In the genomic region with DNA sequence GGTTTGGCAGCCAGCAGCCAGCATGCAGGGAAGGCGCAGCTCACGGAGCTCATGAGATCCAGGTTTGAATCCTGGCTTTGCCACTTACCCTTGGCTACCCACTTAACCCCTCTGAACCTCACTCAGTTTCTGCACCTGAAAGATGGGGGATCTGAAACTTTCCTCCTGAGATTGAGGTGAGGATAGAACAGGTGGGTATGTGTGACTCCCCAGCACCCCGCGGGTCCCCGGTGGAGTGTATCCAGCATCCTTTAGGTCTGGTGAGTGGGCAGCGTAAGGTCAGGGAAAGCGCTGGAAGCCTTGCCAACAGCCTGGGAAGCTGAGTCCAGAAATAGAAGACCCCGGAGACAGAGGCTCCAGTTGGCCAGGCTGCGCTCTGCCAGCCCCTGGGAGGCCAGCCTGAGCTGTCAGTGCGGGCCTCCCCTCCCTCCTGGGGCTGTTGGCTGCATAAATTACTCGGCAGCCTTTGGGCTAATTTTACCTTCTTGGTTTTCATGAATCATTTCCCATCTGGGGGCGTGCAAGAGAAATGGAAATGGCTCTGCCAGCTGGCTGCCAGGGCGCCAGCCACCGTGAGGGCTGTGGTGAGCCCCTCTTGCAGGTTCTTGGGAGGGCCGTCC, we compare ENCODE assay signal across 12 cellular contexts. TPM values are rescaled to one million over a fixed set of nuclear protein-coding genes. Genes with fewer than 3 reads are reported as not detected.
DNase-seq lines count a peak whose midpoint lies in the region; ATAC-seq and TF ChIP-seq lines count a peak whose summit lies in the region.
"Had no signal": no experiment of that assay in that cellular context is flagged by ENCODE, and none has a peak within 500 bp of the region (broad histone marks: within the 10 kb centered on the region; RNA-seq: fewer than 3 reads in every experiment).

No MANE protein-coding gene starts in this region.

- no peak overlapping the region for H3K27ac Mint-ChIP-seq in stimulated activated effector memory CD8-positive, alpha-beta T cell treated with anti-CD3 and anti-CD28 coated beads, Interleukin-12 subunit alpha, Interleukin-12 subunit beta, amount 100 ng/mL, for 72 hours
- H3K27ac Mint-ChIP-seq in activated T-helper 1 cell treated with anti-CD3 and anti-CD28 coated beads, Interleukin-12 subunit alpha, Interleukin-12 subunit beta, Interleukin-2, Interleukin-4 antibody, amounts not matched to agents 30 ng/mL and 10 ng/mL and 1 ng/mL, durations not matched to agents 14 hours and 24 hours and 36 hours, result no peak overlapping the region

- 16 to 46% methylated on average over 6 to 7 of the region's 15 CpGs for WGBS in gastroesophageal sphincter (ENCODE audit: low coverage in 1 of 2), 2 donors

- no peaks in the 10 kb centered on the region for H3K9me3 ChIP-seq in gastroesophageal sphincter

- peaks cover 44% of the 10 kb centered on the region for H3K4me1 Mint-ChIP-seq in stimulated activated effector memory CD8-positive, alpha-beta T cell treated with anti-CD3 and anti-CD28 coated beads, Interleukin-12 subunit alpha, Interleukin-12 subunit beta, amount 100 ng/mL, for 72 hours
- no peaks in the 10 kb centered on the region for H3K4me1 Mint-ChIP-seq in activated T-helper 1 cell treated with anti-CD3 and anti-CD28 coated beads, Interleukin-12 subunit alpha, Interleukin-12 subunit beta, Interleukin-2, Interleukin-4 antibody, amounts not matched to agents 30 ng/mL and 10 ng/mL and 1 ng/mL, durations not matched to agents 14 hours and 24 hours and 36 hours (ENCODE audit: low read depth)

- no peak for TF ChIP-seq POLR2A in gastroesophageal sphincter (IDR thresholded peaks at IDR 0.05)

- no peak for TF ChIP-seq EP300 in gastroesophageal sphincter (IDR thresholded peaks at IDR 0.05)

- peaks cover 3% of the 10 kb centered on the region for H3K27me3 Mint-ChIP-seq in activated T-helper 1 cell treated with anti-CD3 and anti-CD28 coated beads, Interleukin-12 subunit alpha, Interleukin-12 subunit beta, Interleukin-2, Interleukin-4 antibody, amounts not matched to agents 30 ng/mL and 10 ng/mL and 1 ng/mL, durations not matched to agents 14 hours and 24 hours and 36 hours (ENCODE audit: insufficient read depth)

- no peaks in the 10 kb centered on the region for H3K27me3 ChIP-seq in gastroesophageal sphincter

- no peak overlapping the region for H3K4me3 Mint-ChIP-seq in stimulated activated effector memory CD8-positive, alpha-beta T cell treated with anti-CD3 and anti-CD28 coated beads, Interleukin-12 subunit alpha, Interleukin-12 subunit beta, amount 100 ng/mL, for 72 hours
- no peak overlapping the region for H3K4me3 Mint-ChIP-seq in activated T-helper 1 cell treated with anti-CD3 and anti-CD28 coated beads, Interleukin-12 subunit alpha, Interleukin-12 subunit beta, Interleukin-2, Interleukin-4 antibody, amounts not matched to agents 30 ng/mL and 10 ng/mL and 1 ng/mL, durations not matched to agents 14 hours and 24 hours and 36 hours

- H3K36me3 Mint-ChIP-seq in stimulated activated effector memory CD8-positive, alpha-beta T cell treated with anti-CD3 and anti-CD28 coated beads, Interleukin-12 subunit alpha, Interleukin-12 subunit beta, amount 100 ng/mL, for 72 hours, result no peaks in the 10 kb centered on the region
- no peaks in the 10 kb centered on the region for H3K36me3 Mint-ChIP-seq in activated T-helper 1 cell treated with anti-CD3 and anti-CD28 coated beads, Interleukin-12 subunit alpha, Interleukin-12 subunit beta, Interleukin-2, Interleukin-4 antibody, amounts not matched to agents 30 ng/mL and 10 ng/mL and 1 ng/mL, durations not matched to agents 14 hours and 24 hours and 36 hours (ENCODE audit: low read depth)

- TF ChIP-seq CTCF in gastroesophageal sphincter (IDR thresholded peaks at IDR 0.05), result no peak

- H3K9me3 Mint-ChIP-seq in stimulated activated effector memory CD8-positive, alpha-beta T cell treated with anti-CD3 and anti-CD28 coated beads, Interleukin-12 subunit alpha, Interleukin-12 subunit beta, amount 100 ng/mL, for 72 hours, result no peaks in the 10 kb centered on the region
- no peaks in the 10 kb centered on the region for H3K9me3 Mint-ChIP-seq in activated T-helper 1 cell treated with anti-CD3 and anti-CD28 coated beads, Interleukin-12 subunit alpha, Interleukin-12 subunit beta, Interleukin-2, Interleukin-4 antibody, amounts not matched to agents 30 ng/mL and 10 ng/mL and 1 ng/mL, durations not matched to agents 14 hours and 24 hours and 36 hours

- no peak for ATAC-seq in gastroesophageal sphincter
- ATAC-seq in stimulated activated effector memory CD8-positive, alpha-beta T cell treated with anti-CD3 and anti-CD28 coated beads, Interleukin-12 subunit alpha, Interleukin-12 subunit beta, amount 100 ng/mL, for 72 hours, result peak; percentile 79
- ATAC-seq: left lobe of liver had no signal

- no peak overlapping the region for H3K4me3 ChIP-seq in gastroesophageal sphincter

- peak; percentile 15 for DNase-seq in NCI-H2171 treated with DMSO at 0.1 percent for 48 hours (lab: John Stamatoyannopoulos, UW)
- no peak for DNase-seq in NCI-H2171 (lab: John Stamatoyannopoulos, UW)
- DNase-seq in NCI-H69 (lab: John Stamatoyannopoulos, UW), result peak; percentile 47
- no peak for DNase-seq in stimulated activated effector memory CD8-positive, alpha-beta T cell treated with anti-CD3 and anti-CD28 coated beads, Interleukin-12 subunit alpha, Interleukin-12 subunit beta, amount 100 ng/mL, for 72 hours (ENCODE audit: low spot score in 2 of 2)
- no peak for DNase-seq in SIG-M5 (lab: John Stamatoyannopoulos, UW)
- no peak for DNase-seq in activated T-helper 1 cell treated with anti-CD3 and anti-CD28 coated beads, Interleukin-12 subunit alpha, Interleukin-12 subunit beta, Interleukin-2, Interleukin-4 antibody, amounts not matched to agents 30 ng/mL and 10 ng/mL and 1 ng/mL, durations not matched to agents 14 hours and 24 hours and 36 hours (ENCODE audit: low spot score)
- no peak for DNase-seq in NCI-H1092 (lab: John Stamatoyannopoulos, UW)
- DNase-seq: activated gamma-delta T cell; stimulated activated CD4-positive, alpha-beta T cell treated with anti-CD3 and anti-CD28 coated beads, Interleukin-4, amount 100 ng/mL, for 1 hour had no signal

- intact Hi-C loops in activated T-helper 1 cell treated with anti-CD3 and anti-CD28 coated beads, Interleukin-12 subunit alpha, Interleukin-12 subunit beta, Interleukin-2, Interleukin-4 antibody, amounts not matched to agents 30 ng/mL and 10 ng/mL and 1 ng/mL, durations not matched to agents 14 hours and 24 hours and 36 hours (cut with micrococcal nuclease), result no loop called here

- peaks cover 5 to 76% (median 27%) of the 10 kb centered on the region in 3 donors for H3K4me1 ChIP-seq in gastroesophageal sphincter

- no peaks in the 10 kb centered on the region for H3K36me3 ChIP-seq in gastroesophageal sphincter

- H3K27ac ChIP-seq in gastroesophageal sphincter, result peak overlapping the region in 3 of 4 donors; percentile 21 to 85 (median 58)
- H3K27ac ChIP-seq: RWPE1 had no signal

RNA-seq across cellular contexts. Expression of a gene that starts 17.6 kb away (rescaled TPM):
- 10 to 100 TPM; 26.4 to 57.2 (median 29.6) TPM for total RNA-seq in gastroesophageal sphincter
- 1.3 and 2.2 TPM in 2 replicates for total RNA-seq in activated T-helper 1 cell treated with anti-CD3 and anti-CD28 coated beads, Interleukin-12 subunit alpha, Interleukin-12 subunit beta, Interleukin-2, Interleukin-4 antibody, amounts not matched to agents 30 ng/mL and 10 ng/mL and 1 ng/mL, durations not matched to agents 14 hours and 24 hours and 36 hours

Comparison
In these comparisons a context has a peak if more than half of its experiments do, and no peak if none do; other contexts are left out.
1. DNase-seq: peak in NCI-H2171 treated with DMSO at 0.1 percent for 48 hours (single experiment) and NCI-H69 (single experiment); none in NCI-H2171 (single experiment), stimulated activated effector memory CD8-positive, alpha-beta T cell treated with anti-CD3 and anti-CD28 coated beads, Interleukin-12 subunit alpha, Interleukin-12 subunit beta, amount 100 ng/mL, for 72 hours (0 of 2), SIG-M5 (single experiment), activated T-helper 1 cell treated with anti-CD3 and anti-CD28 coated beads, Interleukin-12 subunit alpha, Interleukin-12 subunit beta, Interleukin-2, Interleukin-4 antibody, amounts not matched to agents 30 ng/mL and 10 ng/mL and 1 ng/mL, durations not matched to agents 14 hours and 24 hours and 36 hours (single experiment) and NCI-H1092 (single experiment).